In genomic region chr6:13496508-13497180, GRCh38 we compare ENCODE assay signal across 20 cellular contexts. TPM values are rescaled to one million over a fixed set of nuclear protein-coding genes. Genes with fewer than 3 reads are reported as not detected.
A peak's percentile ranks its signal among the peaks of the same experiment; 100 is the strongest.
DNase-seq lines count a peak whose midpoint lies in the region; ATAC-seq and TF ChIP-seq lines count a peak whose summit lies in the region.
"Had no signal": no experiment of that assay in that cellular context is flagged by ENCODE, and none has a peak within 500 bp of the region (broad histone marks: within the 10 kb centered on the region; RNA-seq: fewer than 3 reads in every experiment).

No MANE protein-coding gene starts in this region.

- no peak for TF ChIP-seq POLR2A in heart left ventricle (IDR thresholded peaks at IDR 0.05)

- DNase-seq in right atrium auricular region (ENCODE audit: low spot score) (no peak), heart left ventricle (no peak), PC-3 (peak; percentile 57), endothelial cell (ENCODE audit: low spot score) (no peak), chondrocyte (ENCODE audit: low spot score) (no peak), hippocampal formation (lab: John Stamatoyannopoulos, UW) (no peak)
- DNase-seq: activated CD4-positive, alpha-beta memory T cell treated with anti-CD3 and anti-CD28 coated beads for 36 hours; anterior cingulate cortex; dorsolateral prefrontal cortex; GF-D8; Karpas-422; NCI-H2107; occipital lobe; SJCRH30; upper lobe of right lung had no signal

- CTCF ChIA-PET in PC-3 (lab: Charles Lee), result no interaction called here

- no peaks in the 10 kb centered on the region for H3K27me3 Mint-ChIP-seq in endothelial cell (ENCODE audit: unreplicated experiment)
- no peaks in the 10 kb centered on the region for H3K27me3 Mint-ChIP-seq in chondrocyte (ENCODE audit: low read depth)
- H3K27me3 Mint-ChIP-seq: activated CD4-positive, alpha-beta memory T cell treated with anti-CD3 and anti-CD28 coated beads for 36 hours; memory B cell; stimulated activated memory B cell treated with anti-CD40 and anti-IgM and Interleukin-4, amounts not matched to agents 10 μg/mL and 1 μg/mL and 100 μg/mL, for 72 hours had no signal

- H3K79me2 ChIP-seq in PC-3 (ENCODE audit: low read length), result no peaks in the 10 kb centered on the region

- no peaks in the 10 kb centered on the region for H3K36me3 ChIP-seq in right atrium auricular region
- H3K36me3 ChIP-seq in heart left ventricle, result no peaks in the 10 kb centered on the region
- H3K36me3 ChIP-seq in PC-3 (ENCODE audit: low read depth, low read length), result no peaks in the 10 kb centered on the region
- H3K36me3 ChIP-seq: SJCRH30, upper lobe of right lung had no signal

- peak overlapping the region; percentile 47 for H3K4me2 ChIP-seq in PC-3 (ENCODE audit: low read length)

- peaks cover 13% of the 10 kb centered on the region for H3K4me1 Mint-ChIP-seq in endothelial cell (ENCODE audit: unreplicated experiment)
- peaks cover 7% of the 10 kb centered on the region for H3K4me1 Mint-ChIP-seq in chondrocyte (ENCODE audit: low read depth)
- H3K4me1 Mint-ChIP-seq: memory B cell; stimulated activated memory B cell treated with anti-CD40 and anti-IgM and Interleukin-4, amounts not matched to agents 10 μg/mL and 1 μg/mL and 100 μg/mL, for 72 hours had no signal

- no peak overlapping the region for H2AFZ ChIP-seq in PC-3 (ENCODE audit: low read length)

- no TSS peak for BruUV-seq in PC-3 (replicated peaks; lab: Mats Ljungman, UMichigan)

- peak overlapping the region; percentile 9 for H3K4me3 Mint-ChIP-seq in endothelial cell (ENCODE audit: unreplicated experiment)
- no peak overlapping the region for H3K4me3 Mint-ChIP-seq in chondrocyte (ENCODE audit: unreplicated experiment)
- H3K4me3 Mint-ChIP-seq: activated CD4-positive, alpha-beta memory T cell treated with anti-CD3 and anti-CD28 coated beads for 36 hours; memory B cell; stimulated activated memory B cell treated with anti-CD40 and anti-IgM and Interleukin-4, amounts not matched to agents 10 μg/mL and 1 μg/mL and 100 μg/mL, for 72 hours had no signal

- H3F3A ChIP-seq in PC-3 (ENCODE audit: low read length, unreplicated experiment), result no peaks in the 10 kb centered on the region

- no peak for ATAC-seq in heart left ventricle
- no peak; the same call in none of the 2 replicates for ATAC-seq in PC-3
- ATAC-seq in HG02870 (IDR thresholded peaks at IDR 0.05; ENCODE audit: unreplicated experiment), result no peak
- no peak for ATAC-seq in HG02973 (IDR thresholded peaks at IDR 0.05; ENCODE audit: unreplicated experiment)
- ATAC-seq: stimulated activated memory B cell treated with anti-CD40 and anti-IgM and Interleukin-4, amounts not matched to agents 10 μg/mL and 1 μg/mL and 100 μg/mL, for 72 hours; upper lobe of right lung had no signal

- H3K9me3 ChIP-seq in right atrium auricular region, result no peaks in the 10 kb centered on the region
- H3K9me3 ChIP-seq in heart left ventricle, result no peaks in the 10 kb centered on the region
- no peaks in the 10 kb centered on the region for H3K9me3 ChIP-seq in PC-3 (ENCODE audit: low read length)
- H3K9me3 ChIP-seq: SJCRH30, upper lobe of right lung had no signal

- H3K4me1 ChIP-seq in right atrium auricular region (peaks cover 0 to 19% of the 10 kb centered on the region in 2 donors), heart left ventricle (peaks cover 0 to 27% (median 11%) of the 10 kb centered on the region in 12 donors), PC-3 (ENCODE audit: insufficient read depth, low read length) (peaks cover 13% of the 10 kb centered on the region)
- H3K4me1 ChIP-seq: SJCRH30, upper lobe of right lung had no signal

- H3K27ac Mint-ChIP-seq in endothelial cell (ENCODE audit: unreplicated experiment) (peak overlapping the region; percentile 89), chondrocyte (ENCODE audit: unreplicated experiment) (no peak overlapping the region)
- H3K27ac Mint-ChIP-seq: activated CD4-positive, alpha-beta memory T cell treated with anti-CD3 and anti-CD28 coated beads for 36 hours; activated T-helper 2 cell treated with anti-CD3 and anti-CD28 coated beads, Interferon-gamma antibody, Interleukin-2, Interleukin-4, amounts not matched to agents 10 μg/mL and 5 μg/mL and 100 μg/mL, durations not matched to agents 14 hours and 24 hours and 36 hours; memory B cell; stimulated activated memory B cell treated with anti-CD40 and anti-IgM and Interleukin-4, amounts not matched to agents 10 μg/mL and 1 μg/mL and 100 μg/mL, for 72 hours had no signal

- H3K9ac ChIP-seq in PC-3 (ENCODE audit: low read length), result no peak overlapping the region

- no peaks in the 10 kb centered on the region for H3K9me2 ChIP-seq in PC-3 (replicated peaks; ENCODE audit: low read length)

- H3K36me3 Mint-ChIP-seq in endothelial cell (ENCODE audit: low read depth, unreplicated experiment), result no peaks in the 10 kb centered on the region
- H3K36me3 Mint-ChIP-seq in chondrocyte (ENCODE audit: low read depth), result no peaks in the 10 kb centered on the region
- H3K36me3 Mint-ChIP-seq: activated CD4-positive, alpha-beta memory T cell treated with anti-CD3 and anti-CD28 coated beads for 36 hours; memory B cell; stimulated activated memory B cell treated with anti-CD40 and anti-IgM and Interleukin-4, amounts not matched to agents 10 μg/mL and 1 μg/mL and 100 μg/mL, for 72 hours had no signal

- POLR2A ChIA-PET in PC-3 (lab: Charles Lee; ENCODE audit: unreplicated experiment), result interaction anchor here (0.7 kb wide), 1 partner anchor 12 kb away, joined by 5 read pairs; no protein-coding TSS in a partner anchor

- no peaks in the 10 kb centered on the region for H3K27me3 ChIP-seq in right atrium auricular region
- H3K27me3 ChIP-seq in heart left ventricle, result no peaks in the 10 kb centered on the region
- H3K27me3 ChIP-seq in PC-3 (ENCODE audit: low read length), result no peaks in the 10 kb centered on the region
- H3K27me3 ChIP-seq: dorsolateral prefrontal cortex, SJCRH30, upper lobe of right lung had no signal

- intact Hi-C loops in heart left ventricle (cut with DNase I), result no loop called here
- intact Hi-C loops in PC-3 (cut with micrococcal nuclease), result no loop called here

- H3K9me3 Mint-ChIP-seq in endothelial cell (ENCODE audit: unreplicated experiment) (no peaks in the 10 kb centered on the region), chondrocyte (ENCODE audit: low read depth) (no peaks in the 10 kb centered on the region)
- H3K9me3 Mint-ChIP-seq: activated CD4-positive, alpha-beta memory T cell treated with anti-CD3 and anti-CD28 coated beads for 36 hours; activated T-helper 2 cell treated with anti-CD3 and anti-CD28 coated beads, Interferon-gamma antibody, Interleukin-2, Interleukin-4, amounts not matched to agents 10 μg/mL and 5 μg/mL and 100 μg/mL, durations not matched to agents 14 hours and 24 hours and 36 hours; memory B cell; stimulated activated memory B cell treated with anti-CD40 and anti-IgM and Interleukin-4, amounts not matched to agents 10 μg/mL and 1 μg/mL and 100 μg/mL, for 72 hours had no signal

- H4K20me1 ChIP-seq in PC-3 (ENCODE audit: low read length), result no peaks in the 10 kb centered on the region

- no peak overlapping the region for H3K4me3 ChIP-seq in right atrium auricular region
- no peak overlapping the region for H3K4me3 ChIP-seq in heart left ventricle
- no peak overlapping the region for H3K4me3 ChIP-seq in PC-3 (ENCODE audit: low read length)
- H3K4me3 ChIP-seq: dorsolateral prefrontal cortex, SJCRH30, upper lobe of right lung had no signal

- TF ChIP-seq CTCF in right atrium auricular region (IDR thresholded peaks at IDR 0.05) (no peak), heart left ventricle (IDR thresholded peaks at IDR 0.05) (no peak), PC-3 (conservative IDR thresholded peaks at IDR 0.05; ENCODE audit: low read depth, low read length) (no peak), endothelial cell (IDR thresholded peaks at IDR 0.05; ENCODE audit: unreplicated experiment) (no peak), chondrocyte (IDR thresholded peaks at IDR 0.05) (no peak)

- WGBS in heart left ventricle, 4 donors, result 45 to 72% (median 51%) methylated on average over 1 of the region's 1 CpG

- H3K27ac ChIP-seq in right atrium auricular region (peak overlapping the region; percentile 66 to 75), heart left ventricle (peak overlapping the region in 6 of 12 donors; percentile 51 to 76 (median 70)), PC-3 (ENCODE audit: low read length) (no peak overlapping the region)
- H3K27ac ChIP-seq: dorsolateral prefrontal cortex, SJCRH30, upper lobe of right lung had no signal

RNA-seq across cellular contexts. Expression of gene GFOD1, which starts 9.2 kb away (rescaled TPM):
- total RNA-seq in right atrium auricular region, result 10 to 100 TPM; 66.2 to 96.3 TPM
- 10 to 100 TPM; 25.0 to 65.8 (median 41.9) TPM for total RNA-seq in heart left ventricle
- polyA plus RNA-seq in heart left ventricle, result 10 to 100 TPM; 16.2 to 41.5 TPM
- total RNA-seq in PC-3 (2014; rRNA removed), result 16.0 and 21.8 TPM in 2 replicates
- total RNA-seq in endothelial cell (ENCODE audit: unreplicated experiment), result 47.6 TPM
- total RNA-seq in chondrocyte, result 2.0 to 3.1 TPM (median 2.1 TPM) in 3 replicates
